In genomic region chr18:65835881-65836280, GRCh38 we compare ENCODE assay signal across 20 cellular contexts.
DNase-seq lines count a peak whose midpoint lies in the region; ATAC-seq lines count a peak whose summit lies in the region.
"Had no signal": no experiment of that assay in that cellular context is flagged by ENCODE, and none has a peak within 500 bp of the region (broad histone marks: within the 10 kb centered on the region; RNA-seq: fewer than 3 reads in every experiment).

No MANE protein-coding gene starts in this region.

- H3K27me3 Mint-ChIP-seq in activated naive CD8-positive, alpha-beta T cell treated with anti-CD3 and anti-CD28 coated beads, Interleukin-2, amount 50 U/mL, for 24 hours = no peaks in the 10 kb centered on the region
- H3K27me3 Mint-ChIP-seq: B cell; CD4-positive, alpha-beta T cell had no signal

- no peak overlapping the region for H3K4me3 Mint-ChIP-seq in activated naive CD8-positive, alpha-beta T cell treated with anti-CD3 and anti-CD28 coated beads, Interleukin-2, amount 50 U/mL, for 24 hours
- H3K4me3 Mint-ChIP-seq: B cell; CD4-positive, alpha-beta T cell; CD8-positive, alpha-beta T cell had no signal

- peak; percentile 16 for DNase-seq in COLO829 (ENCODE audit: low spot score)
- DNase-seq in inferior parietal cortex (ENCODE audit: extremely low spot score) = peak; percentile 29
- DNase-seq in superior temporal gyrus (ENCODE audit: extremely low spot score) = peak; percentile 41
- DNase-seq in activated naive CD8-positive, alpha-beta T cell treated with anti-CD3 and anti-CD28 coated beads, Interleukin-2, amount 50 U/mL, for 24 hours = no peak
- DNase-seq: 8988T; AML-193; CD4-positive, alpha-beta T cell; CD8-positive, alpha-beta T cell; COR-L47; DMS 273 treated with DMSO at 0.1 percent for 48 hours; DMS153; DMS53; DMS79; DND-41; EL; GDM1 had no signal

- no peaks in the 10 kb centered on the region for H3K4me1 Mint-ChIP-seq in activated naive CD8-positive, alpha-beta T cell treated with anti-CD3 and anti-CD28 coated beads, Interleukin-2, amount 50 U/mL, for 24 hours
- H3K4me1 Mint-ChIP-seq: B cell had no signal

- H3K9me3 Mint-ChIP-seq in activated naive CD8-positive, alpha-beta T cell treated with anti-CD3 and anti-CD28 coated beads, Interleukin-2, amount 50 U/mL, for 24 hours = peaks cover 17% of the 10 kb centered on the region

- H3K36me3 Mint-ChIP-seq in activated naive CD8-positive, alpha-beta T cell treated with anti-CD3 and anti-CD28 coated beads, Interleukin-2, amount 50 U/mL, for 24 hours (ENCODE audit: low read depth) = no peaks in the 10 kb centered on the region
- H3K36me3 Mint-ChIP-seq: CD8-positive, alpha-beta T cell had no signal

- ATAC-seq in HG02973 (IDR thresholded peaks at IDR 0.05; ENCODE audit: unreplicated experiment) = no peak
- no peak for ATAC-seq in activated naive CD8-positive, alpha-beta T cell treated with anti-CD3 and anti-CD28 coated beads, Interleukin-2, amount 50 U/mL, for 24 hours
- no peak for ATAC-seq in GM21723 (IDR thresholded peaks at IDR 0.05; ENCODE audit: unreplicated experiment)
- ATAC-seq: CD8-positive, alpha-beta T cell; GM12878 had no signal

- no peak overlapping the region for H3K27ac Mint-ChIP-seq in activated naive CD8-positive, alpha-beta T cell treated with anti-CD3 and anti-CD28 coated beads, Interleukin-2, amount 50 U/mL, for 24 hours
- H3K27ac Mint-ChIP-seq: B cell; CD4-positive, alpha-beta T cell; CD8-positive, alpha-beta T cell had no signal
